1 cellular context compared by ENCODE assay signal in the genomic region with DNA sequence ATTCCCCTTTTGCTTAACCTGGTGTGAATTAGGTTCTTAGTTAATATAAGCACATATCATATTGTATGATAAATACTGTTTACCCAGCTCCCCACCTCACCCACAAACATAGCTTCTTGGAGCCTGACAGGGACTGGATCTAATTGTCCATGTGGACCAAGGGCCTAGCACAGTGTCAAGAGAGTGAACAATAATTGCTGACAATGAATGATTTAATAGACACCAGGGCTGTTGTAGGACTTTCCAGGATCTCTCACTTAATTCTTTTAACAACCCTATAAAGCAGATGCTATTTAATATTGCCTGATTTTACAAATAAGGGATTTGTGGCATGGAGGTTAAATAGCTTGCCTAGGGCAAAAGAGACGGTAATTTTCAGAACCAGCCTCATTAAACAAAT.
TF ChIP-seq lines count a peak whose summit lies in the region.

No MANE protein-coding gene starts in this region.

TF ChIP-seq in HepG2, 621 proteins besides CTCF, POLR2A, EP300 and RAD21:
- TF ChIP-seq YEATS2 (CRISPR knock-in tag; IDR thresholded peaks at IDR 0.05; ENCODE audit: borderline replicate concordance) (no peak), MAFK (conservative IDR thresholded peaks at IDR 0.05 in 1 of 2, IDR thresholded peaks at IDR 0.05 in 1 of 2; ENCODE audit: low read length in 2 of 2) (peak; percentile 56 to 69), ZNF350 (CRISPR knock-in tag; IDR thresholded peaks at IDR 0.05; ENCODE audit: borderline replicate concordance, low read depth) (no peak), MAFF (IDR thresholded peaks at IDR 0.05; ENCODE audit: low read depth, low read length) (peak; percentile 38; the same call in 1 of the 2 replicates), NR2F2 (IDR thresholded peaks at IDR 0.05; ENCODE audit: borderline replicate concordance, low read depth) (no peak), SNRNP70 (IDR thresholded peaks at IDR 0.05; ENCODE audit: low read depth, low read length) (no peak)
